Comparison of ENCODE assay signal across 19 cellular contexts in the genomic region with DNA sequence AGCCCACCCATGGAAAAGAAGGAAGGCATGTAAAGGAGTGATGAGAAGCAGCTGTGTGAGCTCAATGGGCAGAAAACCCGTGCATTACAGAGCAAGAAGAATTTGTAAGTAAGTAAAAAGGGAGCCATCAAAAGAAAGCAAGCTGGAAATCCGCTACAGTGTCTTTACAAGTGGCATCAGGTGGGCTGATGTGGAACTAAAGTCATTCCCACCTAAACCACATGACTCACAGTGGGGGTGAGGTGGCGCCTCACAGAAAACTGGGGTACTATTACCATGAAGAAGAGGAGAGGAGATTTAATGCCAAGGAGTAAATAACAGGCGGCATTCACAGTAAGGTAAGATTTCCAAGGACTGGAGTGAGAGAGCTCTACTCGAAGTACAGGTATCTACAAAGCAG. TPM values are rescaled to one million over a fixed set of nuclear protein-coding genes. Genes with fewer than 3 reads are reported as not detected.
DNase-seq lines count a peak whose midpoint lies in the region; ATAC-seq and TF ChIP-seq lines count a peak whose summit lies in the region.
"Had no signal": no experiment of that assay in that cellular context is flagged by ENCODE, and none has a peak within 500 bp of the region (broad histone marks: within the 10 kb centered on the region; RNA-seq: fewer than 3 reads in every experiment).

No MANE protein-coding gene starts in this region.

- DNase-seq in activated naive CD8-positive, alpha-beta T cell treated with anti-CD3 and anti-CD28 coated beads, Interleukin-2, amount 50 U/mL, for 24 hours = no peak
- no peak for DNase-seq in activated naive CD8-positive, alpha-beta T cell treated with anti-CD3 and anti-CD28 coated beads for 36 hours
- DNase-seq in fibroblast of villous mesenchyme (ENCODE audit: low read depth) = peak; percentile 22
- DNase-seq in stimulated activated effector memory CD8-positive, alpha-beta T cell treated with anti-CD3 and anti-CD28 coated beads, Interleukin-12 subunit alpha, Interleukin-12 subunit beta, amount 100 ng/mL, for 72 hours (ENCODE audit: low spot score in 2 of 2) = no peak
- no peak for DNase-seq in GM10266 (ENCODE audit: extremely low spot score)
- no peak for DNase-seq in HUDEP-2 (lab: John Stamatoyannopoulos, UW; ENCODE audit: unreplicated experiment in 76 of 76)
- DNase-seq in AG08396 (ENCODE audit: low spot score) = no peak
- DNase-seq: 8988T; CD4-positive, CD25-positive, alpha-beta regulatory T cell; CD8-positive, alpha-beta memory T cell; COR-L47; DMS 273 treated with DMSO at 0.1 percent for 48 hours; DMS53; DND-41; EL; GM23248 had no signal

- H3K4me3 ChIP-seq in fibroblast of villous mesenchyme (ENCODE audit: low read depth, low read length) = no peak overlapping the region
- H3K4me3 ChIP-seq: BLaER1 treated with 17β-estradiol and CSF1 and Interleukin-3, amounts not matched to agents 10 nM and 100 nM; GM23248; HAP-1 had no signal

- no peak for TF ChIP-seq CTCF in fibroblast of villous mesenchyme (IDR thresholded peaks at IDR 0.05; ENCODE audit: insufficient read depth, low read depth, low read length)
- no peak for TF ChIP-seq CTCF in GM10266 (IDR thresholded peaks at IDR 0.05; ENCODE audit: control insufficient read depth, insufficient read depth, low read depth, missing control alignments)

- H3K4me1 Mint-ChIP-seq in activated naive CD8-positive, alpha-beta T cell treated with anti-CD3 and anti-CD28 coated beads, Interleukin-2, amount 50 U/mL, for 24 hours = peaks cover 14% of the 10 kb centered on the region
- peaks cover 4% of the 10 kb centered on the region for H3K4me1 Mint-ChIP-seq in activated naive CD8-positive, alpha-beta T cell treated with anti-CD3 and anti-CD28 coated beads for 36 hours
- H3K4me1 Mint-ChIP-seq in stimulated activated effector memory CD8-positive, alpha-beta T cell treated with anti-CD3 and anti-CD28 coated beads, Interleukin-12 subunit alpha, Interleukin-12 subunit beta, amount 100 ng/mL, for 72 hours = peaks cover 17% of the 10 kb centered on the region
- H3K4me1 Mint-ChIP-seq: B cell; CD4-positive, CD25-positive, alpha-beta regulatory T cell had no signal

- H3K9me3 Mint-ChIP-seq in activated naive CD8-positive, alpha-beta T cell treated with anti-CD3 and anti-CD28 coated beads, Interleukin-2, amount 50 U/mL, for 24 hours = no peaks in the 10 kb centered on the region
- no peaks in the 10 kb centered on the region for H3K9me3 Mint-ChIP-seq in activated naive CD8-positive, alpha-beta T cell treated with anti-CD3 and anti-CD28 coated beads for 36 hours
- no peaks in the 10 kb centered on the region for H3K9me3 Mint-ChIP-seq in stimulated activated effector memory CD8-positive, alpha-beta T cell treated with anti-CD3 and anti-CD28 coated beads, Interleukin-12 subunit alpha, Interleukin-12 subunit beta, amount 100 ng/mL, for 72 hours

- H3K36me3 Mint-ChIP-seq in activated naive CD8-positive, alpha-beta T cell treated with anti-CD3 and anti-CD28 coated beads, Interleukin-2, amount 50 U/mL, for 24 hours (ENCODE audit: low read depth) = no peaks in the 10 kb centered on the region
- H3K36me3 Mint-ChIP-seq in activated naive CD8-positive, alpha-beta T cell treated with anti-CD3 and anti-CD28 coated beads for 36 hours = no peaks in the 10 kb centered on the region
- no peaks in the 10 kb centered on the region for H3K36me3 Mint-ChIP-seq in stimulated activated effector memory CD8-positive, alpha-beta T cell treated with anti-CD3 and anti-CD28 coated beads, Interleukin-12 subunit alpha, Interleukin-12 subunit beta, amount 100 ng/mL, for 72 hours
- H3K36me3 Mint-ChIP-seq: CD4-positive, CD25-positive, alpha-beta regulatory T cell had no signal

- H3K4me3 Mint-ChIP-seq in activated naive CD8-positive, alpha-beta T cell treated with anti-CD3 and anti-CD28 coated beads, Interleukin-2, amount 50 U/mL, for 24 hours = no peak overlapping the region
- no peak overlapping the region for H3K4me3 Mint-ChIP-seq in activated naive CD8-positive, alpha-beta T cell treated with anti-CD3 and anti-CD28 coated beads for 36 hours
- no peak overlapping the region for H3K4me3 Mint-ChIP-seq in stimulated activated effector memory CD8-positive, alpha-beta T cell treated with anti-CD3 and anti-CD28 coated beads, Interleukin-12 subunit alpha, Interleukin-12 subunit beta, amount 100 ng/mL, for 72 hours
- H3K4me3 Mint-ChIP-seq: B cell; CD4-positive, CD25-positive, alpha-beta regulatory T cell; CD8-positive, alpha-beta memory T cell had no signal

- peak; percentile 49 for ATAC-seq in activated naive CD8-positive, alpha-beta T cell treated with anti-CD3 and anti-CD28 coated beads, Interleukin-2, amount 50 U/mL, for 24 hours
- ATAC-seq in stimulated activated effector memory CD8-positive, alpha-beta T cell treated with anti-CD3 and anti-CD28 coated beads, Interleukin-12 subunit alpha, Interleukin-12 subunit beta, amount 100 ng/mL, for 72 hours = peak; percentile 63

- no peak overlapping the region for H3K27ac Mint-ChIP-seq in activated naive CD8-positive, alpha-beta T cell treated with anti-CD3 and anti-CD28 coated beads, Interleukin-2, amount 50 U/mL, for 24 hours
- H3K27ac Mint-ChIP-seq in activated naive CD8-positive, alpha-beta T cell treated with anti-CD3 and anti-CD28 coated beads for 36 hours = no peak overlapping the region
- H3K27ac Mint-ChIP-seq in stimulated activated effector memory CD8-positive, alpha-beta T cell treated with anti-CD3 and anti-CD28 coated beads, Interleukin-12 subunit alpha, Interleukin-12 subunit beta, amount 100 ng/mL, for 72 hours = no peak overlapping the region
- H3K27ac Mint-ChIP-seq: B cell; CD8-positive, alpha-beta memory T cell had no signal

- H3K27me3 Mint-ChIP-seq in activated naive CD8-positive, alpha-beta T cell treated with anti-CD3 and anti-CD28 coated beads, Interleukin-2, amount 50 U/mL, for 24 hours = peaks cover 15% of the 10 kb centered on the region
- peaks cover 52% of the 10 kb centered on the region for H3K27me3 Mint-ChIP-seq in activated naive CD8-positive, alpha-beta T cell treated with anti-CD3 and anti-CD28 coated beads for 36 hours

RNA-seq across cellular contexts. Expression of a gene that starts 48.3 kb away (rescaled TPM):
- 100 to 1,000 TPM; 137 to 138 TPM for total RNA-seq in activated naive CD8-positive, alpha-beta T cell treated with anti-CD3 and anti-CD28 coated beads for 36 hours
- 108 and 137 TPM in 2 replicates for total RNA-seq in fibroblast of villous mesenchyme
